ENCODE assay signal across 8 cellular contexts in genomic region chr15:98647774-98648653, GRCh38. TPM values are rescaled to one million over a fixed set of nuclear protein-coding genes. Genes with fewer than 3 reads are reported as not detected.
DNase-seq lines count a peak whose midpoint lies in the region; ATAC-seq and TF ChIP-seq lines count a peak whose summit lies in the region.

Gene IGF1R (plus strand): TSS chr15:98648539. CDS start chr15:98649582, 1,043 bp downstream.

- H3K4me1 Mint-ChIP-seq in glutamatergic neuron (ENCODE audit: low read depth, unreplicated experiment) (peaks cover 19% of the 10 kb centered on the region), osteocyte (ENCODE audit: unreplicated experiment) (peaks cover 17% of the 10 kb centered on the region)

- peaks cover 12 to 15% of the 10 kb centered on the region in 2 donors for H3K36me3 Mint-ChIP-seq in activated naive CD4-positive, alpha-beta T cell treated with anti-CD3 and anti-CD28 coated beads, Interleukin-2, amount 50 U/mL, for 72 hours
- H3K36me3 Mint-ChIP-seq in glutamatergic neuron (ENCODE audit: unreplicated experiment) (no peaks in the 10 kb centered on the region), osteocyte (ENCODE audit: unreplicated experiment) (peaks cover 8% of the 10 kb centered on the region)

- H3K9me3 ChIP-seq in HAP-1 (no peaks in the 10 kb centered on the region), MM.1S (replicated peaks; ENCODE audit: insufficient read depth, low read length) (no peaks in the 10 kb centered on the region), testis (no peaks in the 10 kb centered on the region)

- no peaks in the 10 kb centered on the region for H3K36me3 ChIP-seq in HAP-1 (replicated peaks)
- H3K36me3 ChIP-seq in MM.1S (replicated peaks; ENCODE audit: insufficient read depth, low read length): no peaks in the 10 kb centered on the region
- no peaks in the 10 kb centered on the region for H3K36me3 ChIP-seq in testis (ENCODE audit: low read depth, missing control alignments)

- DNase-seq in ELF-1 (ENCODE audit: low read depth, low spot score): peak; percentile 83
- peak; percentile 80 to 86 for DNase-seq in HAP-1 (ENCODE audit: low spot score in 2 of 2)
- DNase-seq in MM.1S: peak; percentile 93
- DNase-seq in SKM-1 (lab: John Stamatoyannopoulos, UW; ENCODE audit: unreplicated experiment): peak; percentile 79
- peak; percentile 85 to 95 for DNase-seq in activated naive CD4-positive, alpha-beta T cell treated with anti-CD3 and anti-CD28 coated beads, Interleukin-2, amount 50 U/mL, for 72 hours (ENCODE audit: low spot score in 2 of 2)
- DNase-seq in glutamatergic neuron: peak; percentile 90
- peak; percentile 97 for DNase-seq in osteocyte (ENCODE audit: extremely low spot score, unreplicated experiment)
- DNase-seq in testis: peak; percentile 92

- H3K27ac ChIP-seq in MM.1S (ENCODE audit: low read length): peak within 1 kb of the TSS; percentile 81
- peak within 1 kb of the TSS; percentile 93 to 94 for H3K27ac ChIP-seq in testis

- H4K20me1 ChIP-seq in MM.1S (ENCODE audit: insufficient read depth, low read length): peaks cover 6% of the 10 kb centered on the region; the same call in 1 of the 2 replicates

- TF ChIP-seq CTCF in MM.1S (IDR thresholded peaks at IDR 0.05; ENCODE audit: low read length) (no peak), glutamatergic neuron (IDR thresholded peaks at IDR 0.05; ENCODE audit: partially characterized antibody, unreplicated experiment) (peak; percentile 64), osteocyte (IDR thresholded peaks at IDR 0.05) (peak; percentile 32), testis (IDR thresholded peaks at IDR 0.05) (peak in 2 of 3 experiments; percentile 2 to 3)

- H3K79me2 ChIP-seq in MM.1S (ENCODE audit: low read length): peaks cover 37% of the 10 kb centered on the region

- H3K4me3 Mint-ChIP-seq in glutamatergic neuron (ENCODE audit: unreplicated experiment) (peak within 1 kb of the TSS; percentile 87), osteocyte (ENCODE audit: unreplicated experiment) (peak within 1 kb of the TSS; percentile 83)

- H3F3A ChIP-seq in MM.1S (ENCODE audit: insufficient read depth, low read length): peaks cover 6% of the 10 kb centered on the region

- no peaks in the 10 kb centered on the region for H3K9me3 Mint-ChIP-seq in activated naive CD4-positive, alpha-beta T cell treated with anti-CD3 and anti-CD28 coated beads, Interleukin-2, amount 50 U/mL, for 72 hours
- H3K9me3 Mint-ChIP-seq in glutamatergic neuron (ENCODE audit: unreplicated experiment) (peaks cover 11% of the 10 kb centered on the region), osteocyte (ENCODE audit: unreplicated experiment) (no peaks in the 10 kb centered on the region)

- H2AFZ ChIP-seq in MM.1S (ENCODE audit: low read length): peak within 1 kb of the TSS; percentile 94

- H3K27me3 ChIP-seq in HAP-1 (ENCODE audit: low read depth): no peaks in the 10 kb centered on the region
- H3K27me3 ChIP-seq in MM.1S (replicated peaks; ENCODE audit: insufficient read depth, low read length): no peaks in the 10 kb centered on the region
- H3K27me3 ChIP-seq in testis: no peaks in the 10 kb centered on the region

- H3K9ac ChIP-seq in MM.1S (ENCODE audit: low read length): peak within 1 kb of the TSS; percentile 95

- peaks cover 6% of the 10 kb centered on the region for H3K27me3 Mint-ChIP-seq in glutamatergic neuron (ENCODE audit: unreplicated experiment)
- peaks cover 35% of the 10 kb centered on the region for H3K27me3 Mint-ChIP-seq in osteocyte (ENCODE audit: unreplicated experiment)

- H3K4me1 ChIP-seq in HAP-1 (peaks cover 19% of the 10 kb centered on the region), MM.1S (ENCODE audit: low read length) (peaks cover 9% of the 10 kb centered on the region), testis (no peaks in the 10 kb centered on the region)

- H3K27ac Mint-ChIP-seq in activated naive CD4-positive, alpha-beta T cell treated with anti-CD3 and anti-CD28 coated beads, Interleukin-2, amount 50 U/mL, for 72 hours: peak within 1 kb of the TSS; percentile 72 to 97
- peak within 1 kb of the TSS; percentile 73 for H3K27ac Mint-ChIP-seq in glutamatergic neuron (ENCODE audit: unreplicated experiment)
- H3K27ac Mint-ChIP-seq in osteocyte (ENCODE audit: unreplicated experiment): peak within 1 kb of the TSS; percentile 89

- TF ChIP-seq POLR2A in testis (IDR thresholded peaks at IDR 0.05): no peak

- peak; percentile 46 to 66 for ATAC-seq in activated naive CD4-positive, alpha-beta T cell treated with anti-CD3 and anti-CD28 coated beads, Interleukin-2, amount 50 U/mL, for 72 hours

- peak within 1 kb of the TSS; percentile 79; the same call in 1 of the 2 replicates for H3K4me2 ChIP-seq in MM.1S (ENCODE audit: low read depth, low read length)

- no peaks in the 10 kb centered on the region for H3K9me2 ChIP-seq in MM.1S (replicated peaks; ENCODE audit: insufficient read depth, low read length)

- in situ Hi-C loops in HAP-1 (cut with MboI; ENCODE audit: low sequenced_read_pairs): no loop called here

- intact Hi-C loops in testis (cut with DNase I; ENCODE audit: low total_unique reads): loop anchor here (5.0 kb wide), 1 partner anchor 409 kb away; no protein-coding TSS in a partner anchor

- H3K4me3 ChIP-seq in HAP-1 (peak within 1 kb of the TSS; percentile 76), MM.1S (ENCODE audit: low read length) (peak within 1 kb of the TSS; percentile 77), testis (peak within 1 kb of the TSS; percentile 78 to 83)

- WGBS in testis, 2 donors: 0% methylated on average over 26 to 78 of the region's 106 CpGs

RNA-seq across cellular contexts. Expression of gene IGF1R, which starts in this region (rescaled TPM):
- total RNA-seq in activated naive CD4-positive, alpha-beta T cell treated with anti-CD3 and anti-CD28 coated beads, Interleukin-2, amount 50 U/mL, for 72 hours: 10 to 100 TPM; 35.6 to 39.4 TPM
- total RNA-seq in glutamatergic neuron (ENCODE audit: unreplicated experiment) (145 TPM), osteocyte (154 and 174 TPM in 2 replicates), testis (100 to 1,000 TPM; 157 to 172 TPM)
- 25.8 TPM for polyA plus RNA-seq in testis (ENCODE audit: insufficient read depth, low read depth, low replicate concordance)

Comparison
In these comparisons a context has a peak if more than half of its experiments do, and no peak if none do; other contexts are left out.
1. Peak in every context shown above with its lines: DNase-seq, ATAC-seq, H3K4me3 ChIP-seq and H3K27ac ChIP-seq.